ENCODE assay signal across 9 cellular contexts in genomic region chr2:127085260-127085666, GRCh38. TPM values are rescaled to one million over a fixed set of nuclear protein-coding genes. Genes with fewer than 3 reads are reported as not detected.
DNase-seq lines count a peak whose midpoint lies in the region; ATAC-seq and TF ChIP-seq lines count a peak whose summit lies in the region.
"Had no signal": no experiment of that assay in that cellular context is flagged by ENCODE, and none has a peak within 500 bp of the region (broad histone marks: within the 10 kb centered on the region; RNA-seq: fewer than 3 reads in every experiment).

No MANE protein-coding gene starts in this region.

- intact Hi-C loops in breast epithelium (cut with DNase I; ENCODE audit: low total_unique reads), result loop anchor here (5.0 kb wide), 1 partner anchor 1087 kb away; no protein-coding TSS in a partner anchor

- peaks cover 16 to 25% of the 10 kb centered on the region in 2 donors for H3K4me1 ChIP-seq in breast epithelium
- peaks cover 39% of the 10 kb centered on the region for H3K4me1 ChIP-seq in neural progenitor cell

- H3K4me3 ChIP-seq in breast epithelium (no peak overlapping the region), neural progenitor cell (no peak overlapping the region)

- no peaks in the 10 kb centered on the region for H3K9me3 ChIP-seq in breast epithelium
- no peaks in the 10 kb centered on the region for H3K9me3 ChIP-seq in neural progenitor cell (ENCODE audit: low read depth)

- H3K9ac ChIP-seq in neural progenitor cell, result no peak overlapping the region
- H3K9ac ChIP-seq: KMS-11 had no signal

- peaks cover 11% of the 10 kb centered on the region for H3K27me3 Mint-ChIP-seq in neural progenitor cell (ENCODE audit: insufficient read depth, low read depth)

- H2AFZ ChIP-seq in neural progenitor cell (replicated peaks), result no peak overlapping the region

- H3K36me3 Mint-ChIP-seq in neural progenitor cell, result peaks cover 10% of the 10 kb centered on the region

- peaks cover 4% of the 10 kb centered on the region for H3F3A ChIP-seq in neural progenitor cell (ENCODE audit: low read depth)

- no peaks in the 10 kb centered on the region for H3K27me3 ChIP-seq in breast epithelium
- no peaks in the 10 kb centered on the region for H3K27me3 ChIP-seq in neural progenitor cell

- peak; percentile 72 for DNase-seq in MV-4-11 (lab: John Stamatoyannopoulos, UW)
- no peak for DNase-seq in breast epithelium (ENCODE audit: low spot score in 2 of 2)
- peak; percentile 32 for DNase-seq in neural progenitor cell (ENCODE audit: low spot score)
- DNase-seq in kidney glomerular epithelial cell (lab: John Stamatoyannopoulos, UW), result no peak
- DNase-seq in NCI-H526 (lab: John Stamatoyannopoulos, UW), result no peak
- DNase-seq in NOMO-1 (lab: John Stamatoyannopoulos, UW; ENCODE audit: unreplicated experiment in 2 of 2), result no peak

- H3K27ac ChIP-seq in breast epithelium, result peak overlapping the region; percentile 78 to 93
- H3K27ac ChIP-seq in neural progenitor cell, result no peak overlapping the region
- H3K27ac ChIP-seq: KMS-11 had no signal

- peaks cover 47% of the 10 kb centered on the region for H3K4me1 Mint-ChIP-seq in neural progenitor cell

- peak overlapping the region; percentile 90 for H3K27ac Mint-ChIP-seq in neural progenitor cell

- no peak for TF ChIP-seq CTCF in breast epithelium (IDR thresholded peaks at IDR 0.05)
- no peak for TF ChIP-seq CTCF in neural progenitor cell (IDR thresholded peaks at IDR 0.05)

- no peak for TF ChIP-seq POLR2A in breast epithelium (IDR thresholded peaks at IDR 0.05)

- H3K79me2 ChIP-seq in neural progenitor cell (ENCODE audit: low read depth), result peaks cover 14% of the 10 kb centered on the region

- peaks cover 9% of the 10 kb centered on the region for H3K9me3 Mint-ChIP-seq in neural progenitor cell

- ATAC-seq in GM21390 (IDR thresholded peaks at IDR 0.05; ENCODE audit: unreplicated experiment) (peak; percentile 15), HG03342 (IDR thresholded peaks at IDR 0.05; ENCODE audit: unreplicated experiment) (no peak)

- no peak overlapping the region for H3K4me2 ChIP-seq in neural progenitor cell
- H3K4me2 ChIP-seq: KMS-11 had no signal

- H3K36me3 ChIP-seq in breast epithelium (no peaks in the 10 kb centered on the region), neural progenitor cell (no peaks in the 10 kb centered on the region)

- H3K4me3 Mint-ChIP-seq in neural progenitor cell, result no peak overlapping the region

- H4K20me1 ChIP-seq in neural progenitor cell (ENCODE audit: low read depth), result no peaks in the 10 kb centered on the region

RNA-seq across cellular contexts. Expression of gene BIN1, which starts 21.7 kb away (rescaled TPM):
- total RNA-seq in breast epithelium, result 10 to 100 TPM; 30.1 to 74.4 (median 59.3) TPM
- total RNA-seq in neural progenitor cell (ENCODE audit: low replicate concordance), result 26.9 and 55.9 TPM in 2 replicates

Comparison
In these comparisons a context has a peak if more than half of its experiments do, and no peak if none do; other contexts are left out.
1. DNase-seq: peak in MV-4-11 (single experiment) and neural progenitor cell (single experiment); none in breast epithelium (0 of 2), kidney glomerular epithelial cell (single experiment), NCI-H526 (0 of 2) and NOMO-1 (0 of 2).